ENCODE assay signal across 15 cellular contexts in the genomic region with DNA sequence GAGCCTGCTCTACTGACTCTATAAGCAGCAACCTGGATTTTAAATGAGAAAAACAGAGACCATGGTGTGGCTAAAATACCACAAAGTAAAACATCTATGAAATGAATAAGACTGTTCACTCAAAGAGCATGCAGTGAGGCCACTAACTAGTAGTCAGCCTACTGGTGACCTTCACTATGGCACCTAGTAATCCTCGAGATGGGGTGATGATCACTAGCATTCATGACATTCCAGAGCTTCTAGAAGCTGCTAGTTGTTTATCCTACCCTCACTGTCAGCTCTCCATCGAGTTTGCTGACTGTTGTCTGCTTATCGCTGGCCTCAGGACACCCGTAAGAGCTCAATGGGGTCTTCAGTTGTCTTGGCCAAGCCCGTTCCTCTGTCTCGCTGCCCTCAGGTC. TPM values are rescaled to one million over a fixed set of nuclear protein-coding genes. Genes with fewer than 3 reads are reported as not detected.
A peak's percentile ranks its signal among the peaks of the same experiment; 100 is the strongest.
DNase-seq lines count a peak whose midpoint lies in the region; ATAC-seq, FAIRE-seq and TF ChIP-seq lines count a peak whose summit lies in the region.
"Had no signal": no experiment of that assay in that cellular context is flagged by ENCODE, and none has a peak within 500 bp of the region (broad histone marks: within the 10 kb centered on the region; RNA-seq: fewer than 3 reads in every experiment).

No MANE protein-coding gene starts in this region.

- peaks cover 5% of the 10 kb centered on the region for H3K9me3 Mint-ChIP-seq in nephron progenitor cell
- H3K9me3 Mint-ChIP-seq in activated T-cell treated with anti-CD3 and anti-CD28 coated beads, Interleukin-2, amount 50 U/mL, for 4 hours, result no peaks in the 10 kb centered on the region

- no peak overlapping the region for H3K56ac ChIP-seq in H1 (replicated peaks; ENCODE audit: insufficient read length, low read depth, low read length)

- H3K36me3 Mint-ChIP-seq in nephron progenitor cell (ENCODE audit: low read depth), result no peaks in the 10 kb centered on the region
- no peaks in the 10 kb centered on the region for H3K36me3 Mint-ChIP-seq in activated T-cell treated with anti-CD3 and anti-CD28 coated beads, Interleukin-2, amount 50 U/mL, for 4 hours (ENCODE audit: insufficient read depth)
- H3K36me3 Mint-ChIP-seq: CD4-positive, CD25-positive, alpha-beta regulatory T cell had no signal

- no peak overlapping the region for H3K23ac ChIP-seq in H1 (ENCODE audit: insufficient read length)

- H3K18ac ChIP-seq in H1 (ENCODE audit: extremely low read depth, low read length), result 0 out of 2 replicates have a peak overlapping the region, but pooled peaks have one; percentile 20

- no peak overlapping the region; the same call in 1 of the 2 replicates for H2AK5ac ChIP-seq in H1 (ENCODE audit: low read depth, low read length)

- TF ChIP-seq EP300 in H1 (IDR thresholded peaks at IDR 0.05; ENCODE audit: borderline replicate concordance in 1 of 2, low read depth in 2 of 2, low read length in 2 of 2), result no peak

- no peak overlapping the region for H3K27ac ChIP-seq in H1 (ENCODE audit: low read depth, low read length)
- H3K27ac ChIP-seq in skeletal muscle tissue (ENCODE audit: low read depth, low read length), result peak overlapping the region; percentile 11
- H3K27ac ChIP-seq: BLaER1 treated with 17β-estradiol and CSF1 and Interleukin-3, amounts not matched to agents 10 nM and 100 nM; HL-60 had no signal

- peak overlapping the region; percentile 50; the same call in 1 of the 2 replicates for H2BK15ac ChIP-seq in H1 (ENCODE audit: low read length)

- H4K8ac ChIP-seq in H1 (ENCODE audit: extremely low read depth, insufficient read depth, low read length), result no peak overlapping the region

- POLR2A ChIA-PET in H1 (lab: Charles Lee; ENCODE audit: partially characterized antibody), result interaction anchor here (0.6 to 1.7 kb wide), 3 partner anchors 9 to 1191 kb away, joined by 3 to 5 read pairs (median 3); no protein-coding TSS in a partner anchor

- H4K20me1 ChIP-seq in H1 (replicated peaks in 1 of 2; ENCODE audit: control insufficient read depth in 1 of 2, insufficient read depth in 2 of 2, low read length in 2 of 2), result no peaks in the 10 kb centered on the region
- H4K20me1 ChIP-seq: BLaER1 treated with 17β-estradiol and CSF1 and Interleukin-3, amounts not matched to agents 10 nM and 100 nM had no signal

- TF ChIP-seq POLR2A in H1 (IDR thresholded peaks at IDR 0.05; ENCODE audit: control extremely low read depth in 1 of 2, low read depth in 2 of 2, low read length in 2 of 2), result no peak

- H2BK5ac ChIP-seq in H1 (ENCODE audit: low read depth, low read length), result no peak overlapping the region

- no peak for TF ChIP-seq RAD21 in H1 (IDR thresholded peaks at IDR 0.05 in 1 of 2, conservative IDR thresholded peaks at IDR 0.05 in 1 of 2; ENCODE audit: low read depth in 2 of 2, low read length in 2 of 2)

- no peak overlapping the region for H3K9ac ChIP-seq in H1 (replicated peaks in 1 of 4; ENCODE audit: extremely low read depth in 1 of 4, low read depth in 3 of 4, low read length in 3 of 4)
- H3K9ac ChIP-seq in skeletal muscle tissue (ENCODE audit: low read depth in 1 of 3, low read length in 3 of 3), result peak overlapping the region in 1 of 3 donors; percentile 21
- H3K9ac ChIP-seq: BLaER1 treated with 17β-estradiol and CSF1 and Interleukin-3, amounts not matched to agents 10 nM and 100 nM had no signal

- no peak for DNase-seq in GM19239 (ENCODE audit: insufficient read length, low spot score)
- no peak for DNase-seq in H1 (ENCODE audit: low read depth in 1 of 2, low spot score in 2 of 2)
- DNase-seq in nephron progenitor cell, result no peak
- DNase-seq in activated T-cell treated with anti-CD3 and anti-CD28 coated beads, Interleukin-2, amount 50 U/mL, for 4 hours, result no peak
- DNase-seq: 8988T; ACHN; CD4-positive, CD25-positive, alpha-beta regulatory T cell; DMS53; HCEC 1CT; HFFc6 had no signal

- no peaks in the 10 kb centered on the region; a peak in 1 of 7 replicates for H3K27me3 ChIP-seq in H1 (replicated peaks in 1 of 4; ENCODE audit: control insufficient read depth in 3 of 4, extremely low read depth in 1 of 4, insufficient read depth in 3 of 4, low read length in 3 of 4)
- H3K27me3 ChIP-seq in skeletal muscle tissue (ENCODE audit: control insufficient read depth in 3 of 3, insufficient read depth in 3 of 3, low read length in 3 of 3), result peaks cover 0 to 2% (median 0%) of the 10 kb centered on the region in 3 donors
- H3K27me3 ChIP-seq: BLaER1 treated with 17β-estradiol and CSF1 and Interleukin-3, amounts not matched to agents 10 nM and 100 nM had no signal

- H3K9me3 ChIP-seq in H1 (ENCODE audit: insufficient read depth in 2 of 2, low read depth in 1 of 2, low read length in 1 of 2), result no peaks in the 10 kb centered on the region
- no peaks in the 10 kb centered on the region for H3K9me3 ChIP-seq in skeletal muscle tissue (ENCODE audit: control insufficient read depth in 3 of 3, low read length in 3 of 3)
- H3K9me3 ChIP-seq: BLaER1 treated with 17β-estradiol and CSF1 and Interleukin-3, amounts not matched to agents 10 nM and 100 nM had no signal

- no peak overlapping the region for H2AFZ ChIP-seq in H1 (ENCODE audit: low read length)

- H3K79me1 ChIP-seq in H1 (ENCODE audit: low read depth, low read length), result no peaks in the 10 kb centered on the region

- TF ChIP-seq CTCF in H1 (IDR thresholded peaks at IDR 0.05; ENCODE audit: control extremely low read depth in 1 of 3, insufficient read depth in 1 of 3, low read depth in 1 of 3, low read length in 3 of 3) (no peak), nephron progenitor cell (IDR thresholded peaks at IDR 0.05) (no peak)

- no peaks in the 10 kb centered on the region for H3K36me3 ChIP-seq in H1 (ENCODE audit: control insufficient read depth in 2 of 4, insufficient read depth in 4 of 4, low read length in 3 of 4)
- peaks cover 2 to 13% (median 6%) of the 10 kb centered on the region in 3 donors for H3K36me3 ChIP-seq in skeletal muscle tissue (ENCODE audit: control insufficient read depth in 3 of 3, insufficient read depth in 3 of 3, low read length in 3 of 3)
- H3K36me3 ChIP-seq: BLaER1 treated with 17β-estradiol and CSF1 and Interleukin-3, amounts not matched to agents 10 nM and 100 nM had no signal

- peak overlapping the region; percentile 49 for H3K27ac Mint-ChIP-seq in nephron progenitor cell
- H3K27ac Mint-ChIP-seq: CD4-positive, CD25-positive, alpha-beta regulatory T cell; HFFc6 had no signal

- H3K4me3 ChIP-seq in H1 (ENCODE audit: extremely low read depth in 1 of 4, insufficient read depth in 2 of 4, low read depth in 3 of 4, low read length in 4 of 4) (no peak overlapping the region), skeletal muscle tissue (ENCODE audit: low read length in 3 of 3) (no peak overlapping the region)
- H3K4me3 ChIP-seq: BLaER1 treated with 17β-estradiol and CSF1 and Interleukin-3, amounts not matched to agents 10 nM and 100 nM had no signal

- peaks cover 13% of the 10 kb centered on the region for H3K27me3 Mint-ChIP-seq in nephron progenitor cell (ENCODE audit: low read depth, poor library complexity)
- H3K27me3 Mint-ChIP-seq in activated T-cell treated with anti-CD3 and anti-CD28 coated beads, Interleukin-2, amount 50 U/mL, for 4 hours (ENCODE audit: low read depth), result peaks cover 20% of the 10 kb centered on the region

- no peak overlapping the region for H2BK120ac ChIP-seq in H1 (replicated peaks; ENCODE audit: low read depth, low read length)

- ATAC-seq in GM18517 (IDR thresholded peaks at IDR 0.05; ENCODE audit: unreplicated experiment), result no peak
- ATAC-seq in activated T-cell treated with anti-CD3 and anti-CD28 coated beads, Interleukin-2, amount 50 U/mL, for 4 hours, result no peak
- ATAC-seq in HG03039 (IDR thresholded peaks at IDR 0.05; ENCODE audit: unreplicated experiment), result no peak

- H4K5ac ChIP-seq in H1 (ENCODE audit: insufficient read length, low read depth, low read length), result no peak overlapping the region

- no peaks in the 10 kb centered on the region for H3K23me2 ChIP-seq in H1 (ENCODE audit: low read depth, low read length)

- no peaks in the 10 kb centered on the region for H3K79me2 ChIP-seq in H1 (ENCODE audit: control insufficient read depth in 1 of 2, insufficient read depth in 2 of 2, low read length in 2 of 2)

- H2BK12ac ChIP-seq in H1 (ENCODE audit: low read depth, low read length), result peak overlapping the region; percentile 31; the same call in 1 of the 2 replicates

- FAIRE-seq in GM19239 (lab: Jason Lieb, UNC), result peak; percentile 28
- no peak for FAIRE-seq in H1 (lab: Jason Lieb, UNC)

- WGBS in H1 (ENCODE audit: extremely low coverage in 1 of 2, insufficient coverage in 1 of 2, insufficient read length in 1 of 2, insufficient replicate concordance in 2 of 2, low coverage in 1 of 2, low lambda C conversion rate in 2 of 2, missing lambda C conversion rate in 1 of 2), 2 experiments, result 87% methylated on average over 6 of the region's 6 CpGs; no CpG with 5 or more reads in 1 of the 2 experiments

- peaks cover 2 to 16% (median 6%) of the 10 kb centered on the region in 4 experiments; a peak in 4 of 7 replicates for H3K4me1 ChIP-seq in H1 (replicated peaks in 1 of 4; ENCODE audit: control insufficient read depth in 3 of 4, insufficient read depth in 4 of 4, low read length in 3 of 4)
- H3K4me1 ChIP-seq in skeletal muscle tissue (ENCODE audit: control insufficient read depth in 3 of 3, insufficient read depth in 3 of 3, low read length in 3 of 3), result peaks cover 32 to 67% (median 38%) of the 10 kb centered on the region in 3 donors

- no peak overlapping the region for H3K4me2 ChIP-seq in H1 (ENCODE audit: insufficient read depth in 1 of 2, low read depth in 2 of 2, low read length in 2 of 2)
- H3K4me2 ChIP-seq: BLaER1 treated with 17β-estradiol and CSF1 and Interleukin-3, amounts not matched to agents 10 nM and 100 nM had no signal

- H3K14ac ChIP-seq in H1 (ENCODE audit: insufficient read length), result no peak overlapping the region

- no peak overlapping the region for H4K91ac ChIP-seq in H1 (replicated peaks; ENCODE audit: insufficient read length, low read length)

- H2BK20ac ChIP-seq in H1 (ENCODE audit: low read length), result no peak overlapping the region

- H3K4me1 Mint-ChIP-seq in nephron progenitor cell, result peaks cover 39% of the 10 kb centered on the region
- no peaks in the 10 kb centered on the region for H3K4me1 Mint-ChIP-seq in activated T-cell treated with anti-CD3 and anti-CD28 coated beads, Interleukin-2, amount 50 U/mL, for 4 hours (ENCODE audit: low read depth)
- H3K4me1 Mint-ChIP-seq: CD4-positive, CD25-positive, alpha-beta regulatory T cell had no signal

- CTCF ChIA-PET in H1 (lab: Charles Lee; ENCODE audit: partially characterized antibody), result interaction anchor here (0.6 to 6.7 kb wide), 14 partner anchors 9 to 206 kb away, joined by 3 to 41 read pairs (median 6); a partner anchor contains a TSS

- H3K4ac ChIP-seq in H1 (replicated peaks; ENCODE audit: insufficient read length, low read depth, low read length), result no peak overlapping the region

- H3K4me3 Mint-ChIP-seq in nephron progenitor cell, result no peak overlapping the region
- H3K4me3 Mint-ChIP-seq in activated T-cell treated with anti-CD3 and anti-CD28 coated beads, Interleukin-2, amount 50 U/mL, for 4 hours, result no peak overlapping the region
- H3K4me3 Mint-ChIP-seq: CD4-positive, CD25-positive, alpha-beta regulatory T cell; HFFc6 had no signal

RNA-seq across cellular contexts. Expression of a gene that starts 13.7 kb away (rescaled TPM):
- 2.4 and 2.7 TPM in 2 replicates for total RNA-seq in H1 (2021; fragmentation: NEBNext Ultra II Directional; extraction: Animal tissue kit (Norgen Biotek cat#: 25700))
- polyA plus RNA-seq in H1 (2011; rRNA removed), result 0.30 and 0.60 TPM in 2 replicates
- polyA plus RNA-seq in H1 (2011; cell fraction: cytosol; rRNA removed), result 0.52 TPM
- 1.9 TPM for polyA plus RNA-seq in H1 (2011; cell fraction: nucleus; rRNA removed)
- 1.6 to 2.5 TPM (median 2.3 TPM) in 4 replicates for polyA plus RNA-seq in H1 (2012, experiment 1 of 2)
- polyA plus RNA-seq in H1 (2012, experiment 2 of 2), result 0.75 TPM
- 0.53 TPM for polyA plus RNA-seq in H1 (2013, experiment 1 of 2)
- 0.46 TPM for polyA plus RNA-seq in H1 (2013, experiment 2 of 2)
- 1.1 and 1.3 TPM in 2 replicates for polyA minus RNA-seq in H1 (2011; rRNA and poly(A)+ RNA removed)
- 1.8 TPM for polyA minus RNA-seq in H1 (2011; cell fraction: cytosol; rRNA and poly(A)+ RNA removed)
- 2.0 TPM for polyA minus RNA-seq in H1 (2011; cell fraction: nucleus; rRNA and poly(A)+ RNA removed)
- total RNA-seq in skeletal muscle tissue, result 312 TPM
- under 1 TPM; 0.08 to 0.20 (median 0.08) TPM for total RNA-seq in activated T-cell treated with anti-CD3 and anti-CD28 coated beads, Interleukin-2, amount 50 U/mL, for 4 hours

RNA-seq across cellular contexts. Expression of a gene that starts 48.3 kb away (rescaled TPM):
- total RNA-seq in H1 (2021; fragmentation: NEBNext Ultra II Directional; extraction: Animal tissue kit (Norgen Biotek cat#: 25700)), result 50.2 and 55.6 TPM in 2 replicates
- 44.8 and 59.3 TPM in 2 replicates for polyA plus RNA-seq in H1 (2011; rRNA removed)
- polyA plus RNA-seq in H1 (2011; cell fraction: cytosol; rRNA removed), result 43.3 TPM
- polyA plus RNA-seq in H1 (2011; cell fraction: nucleus; rRNA removed), result 11.4 TPM
- 31.2 to 64.3 TPM (median 43.5 TPM) in 4 replicates for polyA plus RNA-seq in H1 (2012, experiment 1 of 2)
- polyA plus RNA-seq in H1 (2012, experiment 2 of 2), result 35.9 TPM
- 149 TPM for polyA plus RNA-seq in H1 (2013, experiment 1 of 2)
- polyA plus RNA-seq in H1 (2013, experiment 2 of 2), result 132 TPM
- polyA minus RNA-seq in H1 (2011; rRNA and poly(A)+ RNA removed), result 9.7 and 14.7 TPM in 2 replicates
- polyA minus RNA-seq in H1 (2011; cell fraction: cytosol; rRNA and poly(A)+ RNA removed), result 6.9 TPM
- polyA minus RNA-seq in H1 (2011; cell fraction: nucleus; rRNA and poly(A)+ RNA removed), result 37.0 TPM
- total RNA-seq in skeletal muscle tissue, result 33.4 TPM
- 10 to 100 TPM; 48.3 to 55.8 (median 49.3) TPM for total RNA-seq in activated T-cell treated with anti-CD3 and anti-CD28 coated beads, Interleukin-2, amount 50 U/mL, for 4 hours

Comparison
In these comparisons a context has a peak if more than half of its experiments do, and no peak if none do; other contexts are left out.
1. RNA of a gene that starts 13.7 kb away (total RNA-seq): 312 TPM in skeletal muscle tissue (single experiment); 2.4 to 2.7 TPM in H1 and 0.08 to 0.20 TPM in activated T-cell treated with anti-CD3 and anti-CD28 coated beads, Interleukin-2, amount 50 U/mL, for 4 hours; every median in the first group is over 10 times any median in the second.